In genomic region chr1:45716700-45717099, GRCh38 we compare ENCODE assay signal across 7 cellular contexts.
"Had no signal": no experiment of that assay in that cellular context is flagged by ENCODE, and none has a peak within 500 bp of the region (broad histone marks: within the 10 kb centered on the region; RNA-seq: fewer than 3 reads in every experiment).

No MANE protein-coding gene starts in this region.

- H3K4me1 Mint-ChIP-seq: GM23338 had no signal

- H3K27ac Mint-ChIP-seq: GM23338, H9 had no signal

- H3K4me3 ChIP-seq: GM23338 had no signal

- H3K27ac ChIP-seq: KMS-11 had no signal

- H3K4me3 Mint-ChIP-seq: GM23338, H9 had no signal

- H3K9ac ChIP-seq: KMS-11 had no signal

- H2AFZ ChIP-seq: GM23338 had no signal

- FAIRE-seq: H1, H54, HTR-8/SVneo had no signal

- ATAC-seq: GM23338 had no signal

- H3K9me3 Mint-ChIP-seq: GM23338, H9 had no signal

- H3K4me2 ChIP-seq: GM23338, KMS-11 had no signal

- DNase-seq: H9, KBM-7 had no signal
